In the genomic region with DNA sequence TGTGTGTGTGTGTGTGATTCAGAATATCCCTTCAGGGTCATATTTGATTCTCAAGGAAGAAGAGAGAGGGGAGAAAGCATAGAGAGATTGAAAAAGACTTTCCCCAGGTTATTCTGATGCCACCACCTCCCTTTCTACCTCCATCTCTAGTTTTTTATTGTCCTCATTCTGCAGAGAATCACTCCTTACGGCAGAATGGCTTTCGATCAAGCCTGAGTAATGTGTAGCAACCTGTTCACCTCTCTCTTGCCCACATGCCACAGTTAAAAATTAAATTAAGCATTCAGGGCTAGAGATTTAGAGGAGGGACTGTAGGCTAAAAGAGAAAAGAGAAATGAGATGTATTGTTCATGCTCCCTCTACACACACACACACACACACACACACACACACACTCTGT, we compare ENCODE assay signal across 22 cellular contexts. TPM values are rescaled to one million over a fixed set of nuclear protein-coding genes. Genes with fewer than 3 reads are reported as not detected.
"Had no signal": no experiment of that assay in that cellular context is flagged by ENCODE, and none has a peak within 500 bp of the region (broad histone marks: within the 10 kb centered on the region; RNA-seq: fewer than 3 reads in every experiment).

No MANE protein-coding gene starts in this region.

- H3K9me3 ChIP-seq: SJSA1 had no signal

- H3K27ac ChIP-seq: HL-60, SJSA1, SK-N-MC had no signal

- H3K4me3 ChIP-seq: SJSA1, SK-N-MC had no signal

- H3K36me3 ChIP-seq: SJSA1 had no signal

- FAIRE-seq: RCC 7860 had no signal

- DNase-seq: KBM-7, MV-4-11, NCI-H1048, NCI-H1105, NCI-H1417, NCI-H1436 treated with DMSO at 0.1 percent for 48 hours, NCI-H187, NCI-H2029 treated with DMSO at 0.1 percent for 48 hours, NCI-H226, NCI-H446, NCI-H510A, NCI-H524 treated with DMSO at 0.1 percent for 48 hours, NCI-H774, Right ventricle myocardium superior, RPMI8226, SIG-M5 had no signal

RNA-seq across cellular contexts. Expression of a gene that starts 18.1 kb away (rescaled TPM):
- total RNA-seq: LHCN-M2, MCF 10A had no signal
